In genomic region chr19:46513461-46514236, GRCh38 we compare ENCODE assay signal across 8 cellular contexts. TPM values are rescaled to one million over a fixed set of nuclear protein-coding genes. Genes with fewer than 3 reads are reported as not detected.
DNase-seq lines count a peak whose midpoint lies in the region; ATAC-seq lines count a peak whose summit lies in the region.

No MANE protein-coding gene starts in this region.

- no peaks in the 10 kb centered on the region for H3K36me3 ChIP-seq in GM23248 (ENCODE audit: low read depth)

- peak overlapping the region; percentile 31; the same call in 1 of the 2 replicates for H3K27ac ChIP-seq in GM23248

- H3K27me3 Mint-ChIP-seq in effector memory CD8-positive, alpha-beta T cell, result peaks cover 35 to 65% of the 10 kb centered on the region in 2 donors

- 22 to 25% methylated on average over 35 to 36 of the region's 36 CpGs for WGBS in GM23248 (ENCODE audit: low coverage in 1 of 2, low lambda C conversion rate in 2 of 2, missing lambda C conversion rate in 2 of 2), 2 experiments

- H3K4me3 ChIP-seq in GM23248, result no peak overlapping the region

- no peaks in the 10 kb centered on the region for H3K79me2 ChIP-seq in GM23248 (ENCODE audit: insufficient read depth)

- H4K20me1 ChIP-seq in GM23248 (ENCODE audit: insufficient read depth), result no peaks in the 10 kb centered on the region

- H2AFZ ChIP-seq in GM23248, result peak overlapping the region; percentile 44; the same call in 1 of the 2 replicates

- no peak overlapping the region for H3K27ac Mint-ChIP-seq in effector memory CD8-positive, alpha-beta T cell

- peaks cover 7% of the 10 kb centered on the region; the same call in 1 of the 2 replicates for H3K4me1 ChIP-seq in GM23248 (ENCODE audit: insufficient read depth)

- ATAC-seq in effector memory CD8-positive, alpha-beta T cell (replicated peaks), result peak; percentile 75
- ATAC-seq in HG02759 (IDR thresholded peaks at IDR 0.05; ENCODE audit: unreplicated experiment), result no peak

- no peak overlapping the region for H3K9ac ChIP-seq in GM23248

- in situ Hi-C loops in GM23248 (cut with MboI), result no loop called here

- no peaks in the 10 kb centered on the region for H3F3A ChIP-seq in GM23248 (ENCODE audit: insufficient read depth)

- no peak overlapping the region for H3K4me2 ChIP-seq in GM23248 (ENCODE audit: unreplicated experiment)

- H3K27me3 ChIP-seq in GM23248 (replicated peaks; ENCODE audit: insufficient read depth), result no peaks in the 10 kb centered on the region

- DNase-seq in AG08395 (ENCODE audit: low spot score) (peak; percentile 88), GM23248 (peak; percentile 84), NCI-H748 (lab: John Stamatoyannopoulos, UW; ENCODE audit: unreplicated experiment) (peak; percentile 52), midbrain (lab: John Stamatoyannopoulos, UW) (peak; percentile 76)
- DNase-seq in activated CD8-positive, alpha-beta memory T cell treated with anti-CD3 and anti-CD28 coated beads for 1 hour (ENCODE audit: extremely low read depth in 1 of 2, low read depth in 1 of 2), result peak; percentile 50 to 80
- DNase-seq in effector memory CD8-positive, alpha-beta T cell, result peak; percentile 75 to 78 (median 76)
- peak; percentile 70 to 71 for DNase-seq in stimulated activated CD8-positive, alpha-beta memory T cell treated with anti-CD3 and anti-CD28 coated beads, Interleukin-4, amount 100 ng/mL, for 1 hour (ENCODE audit: low read depth in 2 of 2, low spot score in 1 of 2)

- H3K36me3 Mint-ChIP-seq in effector memory CD8-positive, alpha-beta T cell (ENCODE audit: insufficient read depth), result no peaks in the 10 kb centered on the region

- H3K4me3 Mint-ChIP-seq in effector memory CD8-positive, alpha-beta T cell, result no peak overlapping the region

- no peaks in the 10 kb centered on the region for H3K9me3 Mint-ChIP-seq in effector memory CD8-positive, alpha-beta T cell

- no peaks in the 10 kb centered on the region for H3K9me3 ChIP-seq in GM23248 (ENCODE audit: low read depth)

- no peaks in the 10 kb centered on the region for H3K9me2 ChIP-seq in GM23248 (ENCODE audit: insufficient read depth)

- H3K4me1 Mint-ChIP-seq in effector memory CD8-positive, alpha-beta T cell (ENCODE audit: low read depth in 2 of 2), result no peaks in the 10 kb centered on the region

RNA-seq across cellular contexts. Expression of gene PNMA8B, which starts 18.0 kb away (rescaled TPM):
- total RNA-seq in GM23248 (2014; rRNA removed; shearing (Covaris generic)), result 0.25 and 0.65 TPM in 2 replicates
- polyA plus RNA-seq in GM23248 (2016; fragmentation: Nextera tagmentation; extraction: Ambion mirVana), result 0.13 and 0.20 TPM in 2 replicates

RNA-seq across cellular contexts. Expression of gene PNMA8A, which starts 42.3 kb away (rescaled TPM):
- total RNA-seq in GM23248 (2014; rRNA removed; shearing (Covaris generic)), result 0.76 and 0.89 TPM in 2 replicates
- polyA plus RNA-seq in GM23248 (2016; fragmentation: Nextera tagmentation; extraction: Ambion mirVana), result 0.26 and 0.56 TPM in 2 replicates
